In genomic region chr7:140024585-140024984, GRCh38 we compare ENCODE assay signal across 28 cellular contexts.
"Had no signal": no experiment of that assay in that cellular context is flagged by ENCODE, and none has a peak within 500 bp of the region (broad histone marks: within the 10 kb centered on the region; RNA-seq: fewer than 3 reads in every experiment).

No MANE protein-coding gene starts in this region.

- H3K9me3 ChIP-seq: left ventricle myocardium inferior, mucosa of descending colon, ovary, right atrium auricular region, right lobe of liver, stomach, testis, thyroid gland, transverse colon, upper lobe of left lung, vagina had no signal

- FAIRE-seq: islet of Langerhans, kidney had no signal

- H3K27me3 ChIP-seq: neural progenitor cell, ovary, right atrium auricular region, right lobe of liver, stomach, testis, thyroid gland, transverse colon, upper lobe of left lung, vagina had no signal

- H2AFZ ChIP-seq: neural progenitor cell had no signal

- H3K4me3 Mint-ChIP-seq: immature natural killer cell; memory B cell; naive thymus-derived CD4-positive, alpha-beta T cell; nephron progenitor cell; neural progenitor cell; stimulated activated naive B cell treated with anti-CD40 and anti-IgM and Interleukin-4, amounts not matched to agents 10 μg/mL and 1 μg/mL and 100 μg/mL, for 72 hours had no signal

- H3K27ac ChIP-seq: left ventricle myocardium inferior, neural progenitor cell, ovary, right atrium auricular region, right lobe of liver, stomach, testis, thyroid gland, transverse colon, upper lobe of left lung, vagina had no signal

- ATAC-seq: mucosa of descending colon; naive thymus-derived CD4-positive, alpha-beta T cell; right lobe of liver; stimulated activated naive B cell treated with anti-CD40 and anti-IgM and Interleukin-4, amounts not matched to agents 10 μg/mL and 1 μg/mL and 100 μg/mL, for 72 hours; stimulated activated naive CD8-positive, alpha-beta T cell treated with anti-CD3 and anti-CD28 coated beads, Interleukin-15, Interleukin-2, amounts not matched to agents 100 U/mL and 50 U/mL, for 24 hours had no signal

- H3K27ac Mint-ChIP-seq: memory B cell, neural progenitor cell, progenitor cell of endocrine pancreas had no signal

- H3K36me3 ChIP-seq: neural progenitor cell, ovary had no signal

- DNase-seq: hypothalamus; immature natural killer cell; kidney; left ventricle myocardium inferior; midbrain; mucosa of descending colon; naive thymus-derived CD4-positive, alpha-beta T cell; nephron progenitor cell; ovary; stimulated activated CD4-positive, alpha-beta T cell treated with anti-CD3 and anti-CD28 coated beads, Interleukin-1b, Interleukin-23, amount 100 ng/mL, for 48 hours; stimulated activated CD4-positive, alpha-beta T cell treated with anti-CD3 and anti-CD28 coated beads, Interleukin-2, amount 100 ng/mL, for 48 hours; stimulated activated CD4-positive, alpha-beta T cell treated with anti-CD3 and anti-CD28 coated beads, Interleukin-4, amount 100 ng/mL, for 4 hours; stimulated activated CD8-positive, alpha-beta memory T cell treated with anti-CD3 and anti-CD28 coated beads, Interleukin-4, amount 100 ng/mL, for 48 hours; stimulated activated naive B cell treated with anti-CD40 and anti-IgM and Interleukin-4, amounts not matched to agents 10 μg/mL and 1 μg/mL and 100 μg/mL, for 72 hours; stimulated activated naive CD8-positive, alpha-beta T cell treated with anti-CD3 and anti-CD28 coated beads, Interleukin-15, Interleukin-2, amounts not matched to agents 100 U/mL and 50 U/mL, for 24 hours; stomach; testis; thyroid gland; transverse colon; upper lobe of left lung had no signal

- H3K4me1 ChIP-seq: left ventricle myocardium inferior, neural progenitor cell, right atrium auricular region, testis, thyroid gland, transverse colon, upper lobe of left lung, vagina had no signal

- H3K36me3 Mint-ChIP-seq: neural progenitor cell had no signal

- H3K9ac ChIP-seq: neural progenitor cell had no signal

- H3K9me3 Mint-ChIP-seq: memory B cell; naive thymus-derived CD4-positive, alpha-beta T cell; nephron progenitor cell; neural progenitor cell; stimulated activated naive B cell treated with anti-CD40 and anti-IgM and Interleukin-4, amounts not matched to agents 10 μg/mL and 1 μg/mL and 100 μg/mL, for 72 hours had no signal

- H3K4me2 ChIP-seq: neural progenitor cell, smooth muscle cell had no signal

- H3K4me3 ChIP-seq: left ventricle myocardium inferior, mucosa of descending colon, neural progenitor cell, ovary, right atrium auricular region, right lobe of liver, smooth muscle cell, stomach, testis, thyroid gland, transverse colon, upper lobe of left lung, vagina had no signal

- H3K4me1 Mint-ChIP-seq: immature natural killer cell, neural progenitor cell had no signal

- H3K27me3 Mint-ChIP-seq: memory B cell; naive thymus-derived CD4-positive, alpha-beta T cell; stimulated activated naive B cell treated with anti-CD40 and anti-IgM and Interleukin-4, amounts not matched to agents 10 μg/mL and 1 μg/mL and 100 μg/mL, for 72 hours had no signal
